1 cellular context compared by ENCODE assay signal in the genomic region with DNA sequence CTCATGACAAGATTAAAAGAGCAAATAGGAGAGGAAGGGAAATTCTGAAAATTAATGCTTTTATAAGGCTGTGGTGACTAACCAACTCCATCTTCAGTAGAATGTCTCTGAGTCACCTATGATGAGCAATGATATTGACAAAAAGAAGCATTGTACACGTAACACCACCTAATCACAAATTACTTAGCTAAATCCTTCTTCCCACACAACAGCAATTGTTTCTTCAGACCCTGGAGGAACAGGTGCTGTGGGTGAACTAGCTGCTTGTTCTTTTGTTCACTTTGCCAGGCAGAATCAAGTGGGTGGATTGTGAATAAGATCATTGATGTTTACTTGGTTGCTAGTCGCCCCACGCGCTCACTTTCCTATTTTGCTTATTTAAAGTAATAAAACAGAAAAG.
TF ChIP-seq lines count a peak whose summit lies in the region.

No MANE protein-coding gene starts in this region.

TF ChIP-seq in SK-N-SH, 30 proteins besides CTCF, POLR2A, EP300 and RAD21 (continued from another document):
- TF ChIP-seq ELF1 (IDR thresholded peaks at IDR 0.05) = no peak
- peak; percentile 76 for TF ChIP-seq JUND (IDR thresholded peaks at IDR 0.05)
- TF ChIP-seq, protein P1, sequence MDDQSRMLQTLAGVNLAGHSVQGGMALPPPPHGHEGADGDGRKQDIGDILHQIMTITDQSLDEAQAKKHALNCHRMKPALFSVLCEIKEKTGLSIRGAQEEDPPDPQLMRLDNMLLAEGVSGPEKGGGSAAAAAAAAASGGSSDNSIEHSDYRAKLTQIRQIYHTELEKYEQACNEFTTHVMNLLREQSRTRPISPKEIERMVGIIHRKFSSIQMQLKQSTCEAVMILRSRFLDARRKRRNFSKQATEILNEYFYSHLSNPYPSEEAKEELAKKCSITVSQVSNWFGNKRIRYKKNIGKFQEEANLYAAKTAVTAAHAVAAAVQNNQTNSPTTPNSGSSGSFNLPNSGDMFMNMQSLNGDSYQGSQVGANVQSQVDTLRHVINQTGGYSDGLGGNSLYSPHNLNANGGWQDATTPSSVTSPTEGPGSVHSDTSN (IDR thresholded peaks at IDR 0.05) = peak; percentile 80
- TF ChIP-seq FOXM1 (IDR thresholded peaks at IDR 0.05; ENCODE audit: low read depth) = 0 out of 2 replicates have a peak, but pooled peaks have one; percentile 25
- TF ChIP-seq SMC3 (IDR thresholded peaks at IDR 0.05; ENCODE audit: low read depth, low read length) = no peak
TF ChIP-seq in SK-N-SH: peak in this region for 5.
